Comparison of ENCODE assay signal across 10 cellular contexts in genomic region chr3:39140341-39140971, GRCh38. TPM values are rescaled to one million over a fixed set of nuclear protein-coding genes. Genes with fewer than 3 reads are reported as not detected.
DNase-seq lines count a peak whose midpoint lies in the region; ATAC-seq and TF ChIP-seq lines count a peak whose summit lies in the region.
"Had no signal": no experiment of that assay in that cellular context is flagged by ENCODE, and none has a peak within 500 bp of the region (broad histone marks: within the 10 kb centered on the region; RNA-seq: fewer than 3 reads in every experiment).

No MANE protein-coding gene starts in this region.

- H3K27ac ChIP-seq in CD8-positive, alpha-beta memory T cell (ENCODE audit: low read depth, low read length) = no peak overlapping the region
- H3K27ac ChIP-seq in esophagus squamous epithelium = peak overlapping the region; percentile 83 to 93 (median 88)
- H3K27ac ChIP-seq in psoas muscle = peak overlapping the region; percentile 77

- POLR2A ChIA-PET in CD8-positive, alpha-beta memory T cell (lab: Charles Lee) = no interaction called here
- POLR2A ChIA-PET in T-cell (lab: Charles Lee) = interaction anchor here (0.8 to 1.4 kb wide), 3 partner anchors 9 to 32 kb away, joined by 3 to 4 read pairs (median 3); partner anchors contain the start of genes GORASP1 (in 1 of the 2) and TTC21A (in 1 of the 2)

- intact Hi-C loops in esophagus squamous epithelium (cut with DNase I) = no loop called here
- intact Hi-C loops in psoas muscle (cut with DNase I) = loop anchor here in 1 of 2 donors (5.0 kb wide), 1 partner anchor 33 kb away; the partner anchor contains the start of genes GORASP1 and TTC21A

- no peaks in the 10 kb centered on the region for H3K4me1 ChIP-seq in CD8-positive, alpha-beta memory T cell (ENCODE audit: insufficient read depth, low read length)
- H3K4me1 ChIP-seq in esophagus squamous epithelium (peaks cover 24 to 85% (median 30%) of the 10 kb centered on the region in 3 donors), psoas muscle (peaks cover 31% of the 10 kb centered on the region)

- CTCF ChIA-PET in CD8-positive, alpha-beta memory T cell (lab: Charles Lee) = no interaction called here
- CTCF ChIA-PET in T-cell (lab: Charles Lee) = no interaction called here

- peak in 1 of 5 donors; percentile 28 for DNase-seq in CD8-positive, alpha-beta memory T cell
- DNase-seq in T-cell = no peak
- DNase-seq in esophagus squamous epithelium (lab: John Stamatoyannopoulos, UW) = no peak
- DNase-seq in psoas muscle = no peak
- no peak for DNase-seq in NCI-H1092 (lab: John Stamatoyannopoulos, UW)
- DNase-seq: DND-41 had no signal

- peaks cover 7 to 52% (median 9%) of the 10 kb centered on the region in 3 donors for H3K36me3 Mint-ChIP-seq in CD8-positive, alpha-beta memory T cell
- peaks cover 41% of the 10 kb centered on the region for H3K36me3 Mint-ChIP-seq in T-cell

- no peak for ATAC-seq in T-cell (replicated peaks in 1 of 4)
- ATAC-seq in psoas muscle = peak; percentile 50 to 63 (median 53)
- ATAC-seq in GM19324 (IDR thresholded peaks at IDR 0.05; ENCODE audit: low FRiP score, unreplicated experiment) = no peak
- ATAC-seq in HG02678 (IDR thresholded peaks at IDR 0.05; ENCODE audit: unreplicated experiment) = no peak
- ATAC-seq in HG03097 (IDR thresholded peaks at IDR 0.05; ENCODE audit: low FRiP score, unreplicated experiment) = no peak

- H3K27ac Mint-ChIP-seq in CD8-positive, alpha-beta memory T cell = peak overlapping the region in 7 of 8 donors; percentile 14 to 99 (median 48)
- peak overlapping the region; percentile 10 to 76 for H3K27ac Mint-ChIP-seq in T-cell
- H3K27ac Mint-ChIP-seq: GM23338 had no signal

- 71 to 79% methylated on average over 2 of the region's 2 CpGs for WGBS in esophagus squamous epithelium, 2 donors
- WGBS in psoas muscle, 3 donors = 80 to 94% (median 87%) methylated on average over 2 of the region's 2 CpGs

- H3K27me3 ChIP-seq in CD8-positive, alpha-beta memory T cell (ENCODE audit: insufficient read depth, low read length, poor library complexity, severe bottlenecking) = no peaks in the 10 kb centered on the region
- H3K27me3 ChIP-seq in esophagus squamous epithelium (no peaks in the 10 kb centered on the region), psoas muscle (ENCODE audit: insufficient read depth in 3 of 3, low read length in 2 of 3) (no peaks in the 10 kb centered on the region)

- peaks cover 0 to 3% (median 0%) of the 10 kb centered on the region in 5 donors for H3K9me3 Mint-ChIP-seq in CD8-positive, alpha-beta memory T cell
- no peaks in the 10 kb centered on the region for H3K9me3 Mint-ChIP-seq in T-cell
- H3K9me3 Mint-ChIP-seq: GM23338 had no signal

- peaks cover 6 to 14% (median 7%) of the 10 kb centered on the region in 3 donors for H3K4me1 Mint-ChIP-seq in CD8-positive, alpha-beta memory T cell
- peaks cover 17 to 30% (median 26%) of the 10 kb centered on the region in 3 donors for H3K4me1 Mint-ChIP-seq in T-cell

- TF ChIP-seq POLR2A in esophagus squamous epithelium (IDR thresholded peaks at IDR 0.05) = no peak

- peak overlapping the region in 1 of 7 donors; percentile 44 for H3K4me3 Mint-ChIP-seq in CD8-positive, alpha-beta memory T cell
- H3K4me3 Mint-ChIP-seq in T-cell = no peak overlapping the region
- H3K4me3 Mint-ChIP-seq: GM23338 had no signal

- H3K9me3 ChIP-seq in CD8-positive, alpha-beta memory T cell (ENCODE audit: low read length) = no peaks in the 10 kb centered on the region
- H3K9me3 ChIP-seq in esophagus squamous epithelium (no peaks in the 10 kb centered on the region), psoas muscle (no peaks in the 10 kb centered on the region)

- no peak overlapping the region for H3K4me3 ChIP-seq in CD8-positive, alpha-beta memory T cell (ENCODE audit: low read length)
- H3K4me3 ChIP-seq in esophagus squamous epithelium (no peak overlapping the region), psoas muscle (no peak overlapping the region)
- H3K4me3 ChIP-seq: GM23338 had no signal

- TF ChIP-seq CTCF in esophagus squamous epithelium (IDR thresholded peaks at IDR 0.05) (no peak), psoas muscle (IDR thresholded peaks at IDR 0.05) (no peak)

- peaks cover 0 to 4% of the 10 kb centered on the region in 2 donors for H3K27me3 Mint-ChIP-seq in CD8-positive, alpha-beta memory T cell
- no peaks in the 10 kb centered on the region for H3K27me3 Mint-ChIP-seq in T-cell

- peaks cover 17% of the 10 kb centered on the region for H3K36me3 ChIP-seq in CD8-positive, alpha-beta memory T cell (ENCODE audit: insufficient read depth, low read length)
- H3K36me3 ChIP-seq in esophagus squamous epithelium = peaks cover 23 to 62% (median 30%) of the 10 kb centered on the region in 3 donors
- H3K36me3 ChIP-seq in psoas muscle (ENCODE audit: insufficient read depth in 1 of 2, low read depth in 1 of 2) = peaks cover 8 to 56% of the 10 kb centered on the region in 2 donors

RNA-seq across cellular contexts. Expression of gene CSRNP1, which starts 12.9 kb away (rescaled TPM):
- total RNA-seq in CD8-positive, alpha-beta memory T cell = 10 to 100 TPM; 31.7 to 33.8 TPM
- polyA plus RNA-seq in CD8-positive, alpha-beta memory T cell = 30.7 TPM
- total RNA-seq in T-cell (100 to 1,000 TPM in 2 of 5 donors, 10 to 100 TPM in 3; 19.5 to 302 (median 25.0) TPM), esophagus squamous epithelium (10 to 100 TPM; 11.9 to 35.6 (median 19.7) TPM), psoas muscle (10 to 100 TPM in 3 of 4 donors, 1 to 10 TPM in 1; 8.5 to 41.8 (median 30.0) TPM)
- polyA plus RNA-seq in psoas muscle = 10 to 100 TPM; 10.1 to 66.4 (median 14.0) TPM

RNA-seq across cellular contexts. Expression of gene TTC21A, which starts 33.0 kb away (rescaled TPM):
- total RNA-seq in CD8-positive, alpha-beta memory T cell = 1 to 10 TPM in 1 of 2 experiments, under 1 TPM in 1; 0.80 to 1.1 TPM
- polyA plus RNA-seq in CD8-positive, alpha-beta memory T cell = 0.67 TPM
- 10 to 100 TPM in 1 of 5 donors, 1 to 10 TPM in 4; 3.5 to 12.4 (median 5.4) TPM for total RNA-seq in T-cell
- 1 to 10 TPM; 1.6 to 2.9 (median 2.5) TPM for total RNA-seq in esophagus squamous epithelium
- 1 to 10 TPM in 1 of 4 donors, under 1 TPM in 3; 0.52 to 1.2 (median 0.78) TPM for total RNA-seq in psoas muscle
- under 1 TPM; 0.62 to 1.00 (median 0.98) TPM for polyA plus RNA-seq in psoas muscle

RNA-seq across cellular contexts. Expression of gene GORASP1, which starts 33.0 kb away (rescaled TPM):
- total RNA-seq in CD8-positive, alpha-beta memory T cell = 10 to 100 TPM; 21.6 to 22.8 TPM
- polyA plus RNA-seq in CD8-positive, alpha-beta memory T cell = 16.9 TPM
- total RNA-seq in T-cell (10 to 100 TPM; 26.7 to 55.5 (median 41.5) TPM), esophagus squamous epithelium (100 to 1,000 TPM in 1 of 4 donors, 10 to 100 TPM in 3; 26.4 to 102 (median 43.8) TPM), psoas muscle (10 to 100 TPM; 34.3 to 46.7 (median 42.6) TPM)
- polyA plus RNA-seq in psoas muscle = 10 to 100 TPM; 27.3 to 37.3 (median 34.4) TPM

RNA-seq across cellular contexts. Expression of gene XIRP1, which starts 51.9 kb away (rescaled TPM):
- 1 to 10 TPM; 4.1 to 5.3 TPM for total RNA-seq in CD8-positive, alpha-beta memory T cell
- not detected for polyA plus RNA-seq in CD8-positive, alpha-beta memory T cell
- total RNA-seq in T-cell (not detected), esophagus squamous epithelium (under 1 TPM in 2 of 4 donors, not detected in 2; 0.18 to 0.19 TPM), psoas muscle (1,000 to 10,000 TPM in 1 of 4 donors, 100 to 1,000 TPM in 3; 601 to 2,126 (median 834) TPM)
- polyA plus RNA-seq in psoas muscle = 100 to 1,000 TPM; 111 to 561 (median 523) TPM
- total RNA-seq: GM23338 had no signal
- polyA plus RNA-seq: GM23338 had no signal

Comparison
In these comparisons a context has a peak if more than half of its experiments do, and no peak if none do; other contexts are left out.
1. ATAC-seq: peak in psoas muscle (4 of 4); none in T-cell (0 of 4), GM19324 (single experiment), HG02678 (single experiment) and HG03097 (single experiment).